In genomic region chr12:15188136-15188535, GRCh38 we compare ENCODE assay signal across 14 cellular contexts. TPM values are rescaled to one million over a fixed set of nuclear protein-coding genes. Genes with fewer than 3 reads are reported as not detected.
DNase-seq lines count a peak whose midpoint lies in the region; TF ChIP-seq lines count a peak whose summit lies in the region.
"Had no signal": no experiment of that assay in that cellular context is flagged by ENCODE, and none has a peak within 500 bp of the region (broad histone marks: within the 10 kb centered on the region; RNA-seq: fewer than 3 reads in every experiment).

No MANE protein-coding gene starts in this region.

- no peak overlapping the region for H2BK120ac ChIP-seq in mesenchymal stem cell (ENCODE audit: low read depth, low read length)

- H3K4ac ChIP-seq in mesenchymal stem cell (ENCODE audit: low read depth in 1 of 2, low read length in 2 of 2) = no peak overlapping the region

- no peak overlapping the region for H4K91ac ChIP-seq in mesenchymal stem cell (ENCODE audit: low read length)

- no peak overlapping the region for H3K4me3 Mint-ChIP-seq in HFFc6
- H3K4me3 Mint-ChIP-seq: CD14-positive monocyte; CD8-positive, alpha-beta T cell had no signal

- H3K14ac ChIP-seq in mesenchymal stem cell (ENCODE audit: low read length in 2 of 2) = no peak overlapping the region

- no peaks in the 10 kb centered on the region for H3K9me3 Mint-ChIP-seq in HFFc6
- H3K9me3 Mint-ChIP-seq: CD14-positive monocyte; CD8-positive, alpha-beta T cell had no signal

- H3K9me3 ChIP-seq in mesenchymal stem cell (ENCODE audit: control insufficient read depth, low read length) (no peaks in the 10 kb centered on the region), sigmoid colon (no peaks in the 10 kb centered on the region), Peyer's patch (no peaks in the 10 kb centered on the region)
- H3K9me3 ChIP-seq: A549, HAP-1 had no signal

- no peak overlapping the region for H3K9ac ChIP-seq in mesenchymal stem cell (ENCODE audit: low read length)

- no peak for TF ChIP-seq POLR2A in sigmoid colon (IDR thresholded peaks at IDR 0.05)
- TF ChIP-seq POLR2A in Peyer's patch (IDR thresholded peaks at IDR 0.05) = no peak

- DNase-seq in epithelial cell of proximal tubule (ENCODE audit: low read depth) (peak; percentile 54), mesenchymal stem cell (no peak), sigmoid colon (no peak), HFFc6 (no peak), Peyer's patch (no peak)
- no peak for DNase-seq in activated CD4-positive, alpha-beta T cell treated with anti-CD3 and anti-CD28 coated beads for 4 hours
- DNase-seq: CD8-positive, alpha-beta T cell; COR-L47; DND-41; GDM1 had no signal

- no peak overlapping the region for H2AK5ac ChIP-seq in mesenchymal stem cell (ENCODE audit: low read length, severe bottlenecking)

- H3K18ac ChIP-seq in mesenchymal stem cell (ENCODE audit: low read depth in 1 of 2, low read length in 2 of 2) = no peak overlapping the region

- no peak overlapping the region for H2BK15ac ChIP-seq in mesenchymal stem cell (ENCODE audit: low read depth, poor library complexity, severe bottlenecking)

- H3K27ac ChIP-seq in mesenchymal stem cell (ENCODE audit: low read length, poor library complexity, severe bottlenecking) = peak overlapping the region; percentile 17
- peak overlapping the region in 3 of 4 donors; percentile 59 to 73 (median 68) for H3K27ac ChIP-seq in sigmoid colon
- no peak overlapping the region for H3K27ac ChIP-seq in Peyer's patch
- H3K27ac ChIP-seq: A549 had no signal

- H3K27ac Mint-ChIP-seq in HFFc6 = no peak overlapping the region
- H3K27ac Mint-ChIP-seq: CD14-positive monocyte; CD8-positive, alpha-beta T cell had no signal

- no peak for TF ChIP-seq CTCF in epithelial cell of proximal tubule (conservative IDR thresholded peaks at IDR 0.05; ENCODE audit: low read depth, low read length)
- TF ChIP-seq CTCF in sigmoid colon (IDR thresholded peaks at IDR 0.05) = no peak
- no peak for TF ChIP-seq CTCF in HFFc6 (IDR thresholded peaks at IDR 0.05)
- TF ChIP-seq CTCF in Peyer's patch (IDR thresholded peaks at IDR 0.05) = no peak

- no peaks in the 10 kb centered on the region for H3K27me3 ChIP-seq in mesenchymal stem cell (ENCODE audit: control insufficient read depth in 1 of 2, insufficient read depth in 1 of 2, low read length in 2 of 2)
- H3K27me3 ChIP-seq in sigmoid colon = no peaks in the 10 kb centered on the region
- H3K27me3 ChIP-seq in Peyer's patch = no peaks in the 10 kb centered on the region

- no peak overlapping the region for H3K4me2 ChIP-seq in mesenchymal stem cell (ENCODE audit: low read length, poor library complexity, severe bottlenecking)
- H3K4me2 ChIP-seq: A549 had no signal

- H3K36me3 Mint-ChIP-seq in HFFc6 (ENCODE audit: low read depth) = no peaks in the 10 kb centered on the region
- H3K36me3 Mint-ChIP-seq: CD14-positive monocyte; CD8-positive, alpha-beta T cell had no signal

- H3K27me3 Mint-ChIP-seq in HFFc6 (ENCODE audit: insufficient read depth) = peaks cover 1% of the 10 kb centered on the region

- no peaks in the 10 kb centered on the region for H3K79me1 ChIP-seq in mesenchymal stem cell (replicated peaks; ENCODE audit: low read length, poor library complexity, severe bottlenecking)

- H3K36me3 ChIP-seq in mesenchymal stem cell (ENCODE audit: control insufficient read depth in 1 of 2, insufficient read depth in 2 of 2, low read depth in 1 of 2, low read length in 2 of 2) = no peaks in the 10 kb centered on the region
- H3K36me3 ChIP-seq in sigmoid colon = no peaks in the 10 kb centered on the region
- no peaks in the 10 kb centered on the region for H3K36me3 ChIP-seq in Peyer's patch
- H3K36me3 ChIP-seq: HAP-1 had no signal

- intact Hi-C loops in sigmoid colon (cut with DNase I) = no loop called here

- H4K8ac ChIP-seq in mesenchymal stem cell (ENCODE audit: low read length) = no peak overlapping the region

- no peak overlapping the region for H2BK5ac ChIP-seq in mesenchymal stem cell (ENCODE audit: low read depth, low read length, poor library complexity, severe bottlenecking)

- no peak overlapping the region for H2AFZ ChIP-seq in mesenchymal stem cell (ENCODE audit: low read depth, low read length)

- H3K4me3 ChIP-seq in epithelial cell of proximal tubule (ENCODE audit: low read depth, low read length) (no peak overlapping the region), mesenchymal stem cell (ENCODE audit: insufficient read depth in 1 of 2, low read depth in 1 of 2, low read length in 2 of 2) (no peak overlapping the region), sigmoid colon (no peak overlapping the region), Peyer's patch (no peak overlapping the region)
- H3K4me3 ChIP-seq: A549, HAP-1 had no signal

- no peaks in the 10 kb centered on the region for H3K4me1 Mint-ChIP-seq in HFFc6 (ENCODE audit: low read depth)
- H3K4me1 Mint-ChIP-seq: CD14-positive monocyte had no signal

- H3K4me1 ChIP-seq in mesenchymal stem cell (ENCODE audit: control insufficient read depth, insufficient read depth, low read depth, low read length) (no peaks in the 10 kb centered on the region), sigmoid colon (peaks cover 0 to 71% (median 55%) of the 10 kb centered on the region in 4 donors), Peyer's patch (no peaks in the 10 kb centered on the region)
- H3K4me1 ChIP-seq: HAP-1 had no signal

- H2BK12ac ChIP-seq in mesenchymal stem cell (ENCODE audit: low read length in 2 of 2) = no peak overlapping the region

- WGBS in mesenchymal stem cell = 96% methylated on average over 2 of the region's 2 CpGs
- WGBS in sigmoid colon, 2 donors = 92 to 94% methylated on average over 2 of the region's 2 CpGs

- no peak overlapping the region for H3K23ac ChIP-seq in mesenchymal stem cell (ENCODE audit: low read length in 2 of 2)

- TF ChIP-seq EP300 in sigmoid colon (IDR thresholded peaks at IDR 0.05) = peak in 1 of 4 donors; percentile 4

RNA-seq across cellular contexts. Expression of gene RERG, which starts 33.1 kb away (rescaled TPM):
- total RNA-seq in epithelial cell of proximal tubule (0.51 and 1.4 TPM in 2 replicates), sigmoid colon (100 to 1,000 TPM in 1 of 4 donors, 10 to 100 TPM in 3; 69.9 to 104 (median 78.3) TPM), Peyer's patch (10 to 100 TPM in 2 of 4 donors, 1 to 10 TPM in 2; 2.3 to 31.4 (median 10.7) TPM)
- polyA plus RNA-seq in mesenchymal stem cell (2013, experiment 1 of 2) = 0.70 TPM
- 0.81 TPM for polyA plus RNA-seq in mesenchymal stem cell (2013, experiment 2 of 2)
- polyA plus RNA-seq in sigmoid colon = 1 to 10 TPM; 1.4 to 9.6 (median 4.8) TPM
- not detected for total RNA-seq in HFFc6 (2021; fragmentation: NEBNext Ultra II Directional; extraction: Animal tissue kit (Norgen Biotek cat#: 25700))
- total RNA-seq: CD8-positive, alpha-beta T cell had no signal
- polyA plus RNA-seq: BJ, CD14-positive monocyte had no signal

Comparison
In these comparisons a context has a peak if more than half of its experiments do, and no peak if none do; other contexts are left out.
1. H3K27ac ChIP-seq: peak in mesenchymal stem cell (single experiment) and sigmoid colon (3 of 4); none in Peyer's patch (0 of 4).